In the genomic region with DNA sequence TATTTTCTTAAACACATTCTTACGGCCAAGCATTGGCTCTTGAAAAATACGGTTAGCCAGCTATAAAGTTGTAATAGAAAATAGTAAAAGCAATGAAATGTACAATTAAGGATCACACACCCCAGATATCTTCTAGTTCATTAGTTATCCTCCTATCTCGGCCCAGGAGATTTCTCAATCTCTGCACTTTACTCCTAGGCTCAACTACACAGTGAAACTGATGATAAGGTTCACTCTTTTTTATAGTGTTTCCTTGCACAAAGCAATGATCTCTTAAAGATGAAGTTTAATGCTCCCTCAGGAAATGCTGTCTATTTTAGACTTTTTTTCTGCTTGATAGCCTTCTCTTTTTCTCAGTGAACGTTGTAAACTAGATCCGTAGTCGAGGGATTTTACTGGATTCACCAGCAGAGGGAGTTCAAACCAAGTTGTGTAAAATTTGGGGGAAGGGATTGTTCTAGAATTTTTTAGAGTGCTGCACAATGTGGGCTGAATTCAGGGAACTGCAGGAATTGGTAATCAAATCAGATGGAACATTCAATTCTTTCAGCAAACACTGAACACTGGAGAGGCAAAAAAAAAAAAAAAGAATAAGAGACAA, we compare ENCODE assay signal across 9 cellular contexts.
A peak's percentile ranks its signal among the peaks of the same experiment; 100 is the strongest.
DNase-seq lines count a peak whose midpoint lies in the region; ATAC-seq, FAIRE-seq and TF ChIP-seq lines count a peak whose summit lies in the region.
"Had no signal": no experiment of that assay in that cellular context is flagged by ENCODE, and none has a peak within 500 bp of the region (broad histone marks: within the 10 kb centered on the region; RNA-seq: fewer than 3 reads in every experiment).

No MANE protein-coding gene starts in this region.

- no peak overlapping the region for H2BK5ac ChIP-seq in mesendoderm (ENCODE audit: low read length)

- 0% methylated on average over 6 of the region's 6 CpGs for WGBS in K562 (ENCODE audit: insufficient coverage, low coverage, missing lambda C conversion rate)
- WGBS in mesendoderm (ENCODE audit: extremely low coverage, insufficient coverage, low lambda C conversion rate) = no CpG with 5 or more reads among the region's 6 CpGs
- 43 to 55% (median 47%) methylated on average over 6 of the region's 6 CpGs for WGBS in heart left ventricle, 4 donors

- no peak overlapping the region for H4K8ac ChIP-seq in mesendoderm (ENCODE audit: low read depth, low read length)

- ATAC-seq in K562 (no peak), T-helper 17 cell (no peak), heart left ventricle (no peak)

- H2AK5ac ChIP-seq in mesendoderm (ENCODE audit: low read length) = no peak overlapping the region

- H3K23ac ChIP-seq in mesendoderm (ENCODE audit: low read length) = no peak overlapping the region

- TF ChIP-seq POLR2A in K562 (conservative IDR thresholded peaks at IDR 0.05) (no peak), heart left ventricle (IDR thresholded peaks at IDR 0.05) (no peak)

- H3K4me2 ChIP-seq in Karpas-422 (ENCODE audit: low read depth, low read length, poor library complexity, severe bottlenecking) (no peak overlapping the region), K562 (ENCODE audit: insufficient read depth, low read length) (no peak overlapping the region), mesendoderm (ENCODE audit: low read length) (no peak overlapping the region)

- H3K9ac ChIP-seq in Karpas-422 (ENCODE audit: low read length) (no peak overlapping the region), K562 (ENCODE audit: insufficient read depth in 1 of 2, low read depth in 2 of 2, low read length in 2 of 2) (no peak overlapping the region), mesendoderm (ENCODE audit: low read length) (no peak overlapping the region)

- DNase-seq in DMS53 treated with DMSO at 0.1 percent for 48 hours (lab: John Stamatoyannopoulos, UW; ENCODE audit: unreplicated experiment) = peak; percentile 13
- peak; percentile 70 for DNase-seq in Karpas-422
- peak; percentile 4 to 18 (median 8) for DNase-seq in K562 (ENCODE audit: extremely low read depth in 1 of 4, low spot score in 3 of 4)
- peak; percentile 57 for DNase-seq in mesendoderm
- no peak for DNase-seq in D341Med (ENCODE audit: low spot score)
- no peak for DNase-seq in T-helper 17 cell
- no peak for DNase-seq in SIG-M5 treated with dmso at 0.1 percent for 504 hours (lab: John Stamatoyannopoulos, UW; ENCODE audit: unreplicated experiment)
- no peak for DNase-seq in heart left ventricle
- DNase-seq: NCI-H524 treated with DMSO at 0.1 percent for 48 hours had no signal

- H4K20me1 ChIP-seq in Karpas-422 (ENCODE audit: insufficient read depth, low read depth, low read length) (no peaks in the 10 kb centered on the region), K562 (replicated peaks; ENCODE audit: control insufficient read depth, insufficient read depth, low read length) (no peaks in the 10 kb centered on the region)

- H2BK15ac ChIP-seq in mesendoderm (replicated peaks; ENCODE audit: low read depth) = no peak overlapping the region

- H3K9me3 ChIP-seq in Karpas-422 (ENCODE audit: low read length) (no peaks in the 10 kb centered on the region), K562 (replicated peaks; ENCODE audit: control insufficient read depth, insufficient read depth, low read depth, low read length) (no peaks in the 10 kb centered on the region), T-helper 17 cell (ENCODE audit: control insufficient read depth, low read length, poor library complexity, severe bottlenecking) (no peaks in the 10 kb centered on the region), heart left ventricle (peaks cover 0 to 8% (median 0%) of the 10 kb centered on the region in 12 donors)

- no peak for FAIRE-seq in K562 (lab: Jason Lieb, UNC)

- H4K5ac ChIP-seq in mesendoderm (ENCODE audit: low read length) = no peak overlapping the region

- in situ Hi-C loops in K562 (cut with MboI) = no loop called here

- H2AFZ ChIP-seq in Karpas-422 (ENCODE audit: low read length) (no peak overlapping the region), K562 (ENCODE audit: low read depth, low read length) (no peak overlapping the region)

- no peak overlapping the region for H2BK120ac ChIP-seq in mesendoderm (ENCODE audit: low read depth, low read length)

- no peaks in the 10 kb centered on the region for H3K79me1 ChIP-seq in mesendoderm (ENCODE audit: low read length)

- BruUV-seq in K562 (replicated peaks; lab: Mats Ljungman, UMichigan) = no TSS peak

- peak in 1 of 2 experiments; percentile 19; a peak in 1 of 4 replicates for TF ChIP-seq RAD21 in K562 (CRISPR knock-in tag; conservative IDR thresholded peaks at IDR 0.05 in 1 of 2, IDR thresholded peaks at IDR 0.05 in 1 of 2)

- no peaks in the 10 kb centered on the region for H3K9me1 ChIP-seq in K562 (ENCODE audit: control insufficient read depth, insufficient read depth, low read length)

- H3K4me3 ChIP-seq in Karpas-422 (ENCODE audit: low read length) (no peak overlapping the region), K562 (no peak overlapping the region), mesendoderm (ENCODE audit: low read length) (no peak overlapping the region), heart left ventricle (no peak overlapping the region)

- H3K18ac ChIP-seq in mesendoderm (ENCODE audit: low read length) = no peak overlapping the region

- POLR2A ChIA-PET in K562 (lab: Yijun Ruan, JAX) = no interaction called here

- H3K9me2 ChIP-seq in Karpas-422 (replicated peaks; ENCODE audit: insufficient read depth, low read length) = no peaks in the 10 kb centered on the region

- H3K4me1 Mint-ChIP-seq in T-helper 17 cell = no peaks in the 10 kb centered on the region

- H3K4me1 ChIP-seq in Karpas-422 (ENCODE audit: low read length) = no peaks in the 10 kb centered on the region
- H3K4me1 ChIP-seq in K562 (replicated peaks in 1 of 2; ENCODE audit: control insufficient read depth in 2 of 2, insufficient read depth in 2 of 2, low read length in 2 of 2) = no peaks in the 10 kb centered on the region
- no peaks in the 10 kb centered on the region for H3K4me1 ChIP-seq in mesendoderm (ENCODE audit: control insufficient read depth, low read depth, low read length)
- peaks cover 0 to 4% (median 0%) of the 10 kb centered on the region in 12 donors for H3K4me1 ChIP-seq in heart left ventricle

- no peaks in the 10 kb centered on the region for H3K27me3 Mint-ChIP-seq in T-helper 17 cell

- H3K36me3 Mint-ChIP-seq in T-helper 17 cell (ENCODE audit: low read depth) = no peaks in the 10 kb centered on the region

- CTCF ChIA-PET in K562 (lab: Yijun Ruan, JAX; ENCODE audit: low intra/inter-chr PET ratio) = interaction anchor here (0.6 to 0.7 kb wide), 2 partner anchors 8 to 119 kb away, joined by 3 to 6 read pairs; no protein-coding TSS in a partner anchor

- no peak overlapping the region for H3K4me3 Mint-ChIP-seq in T-helper 17 cell

- peak in 1 of 3 experiments; percentile 37; a peak in 2 of 6 replicates for TF ChIP-seq CTCF in K562 (IDR thresholded peaks at IDR 0.05 in 2 of 3, conservative IDR thresholded peaks at IDR 0.05 in 1 of 3; ENCODE audit: insufficient read depth in 2 of 3, low read depth in 1 of 3, low read length in 3 of 3)
- peak in 6 of 12 donors; percentile 20 to 52 (median 38) for TF ChIP-seq CTCF in heart left ventricle (IDR thresholded peaks at IDR 0.05)

- H3K4ac ChIP-seq in mesendoderm (ENCODE audit: low read depth, low read length) = no peak overlapping the region

- TF ChIP-seq EP300 in K562 (IDR thresholded peaks at IDR 0.05; ENCODE audit: low read length) = no peak

- no peak overlapping the region for H3K27ac Mint-ChIP-seq in T-helper 17 cell

- intact Hi-C loops in K562 (cut with micrococcal nuclease) (loop anchor here (5.0 kb wide), 1 partner anchor 1455 kb away; no protein-coding TSS in a partner anchor), heart left ventricle (cut with DNase I) (no loop called here)

- no peaks in the 10 kb centered on the region for H3K27me3 ChIP-seq in Karpas-422 (ENCODE audit: low read length)
- H3K27me3 ChIP-seq in K562 (ENCODE audit: control insufficient read depth in 2 of 2, insufficient read depth in 2 of 2, low read length in 2 of 2) = no peaks in the 10 kb centered on the region
- H3K27me3 ChIP-seq in mesendoderm (ENCODE audit: insufficient read depth, low read length, poor library complexity) = no peaks in the 10 kb centered on the region
- no peaks in the 10 kb centered on the region for H3K27me3 ChIP-seq in heart left ventricle

- no peaks in the 10 kb centered on the region for H3K36me3 ChIP-seq in Karpas-422 (ENCODE audit: insufficient read depth, low read length)
- H3K36me3 ChIP-seq in K562 (ENCODE audit: control insufficient read depth, insufficient read depth, low read length) = no peaks in the 10 kb centered on the region
- no peaks in the 10 kb centered on the region for H3K36me3 ChIP-seq in mesendoderm (ENCODE audit: control insufficient read depth, insufficient read depth, low read length)
- H3K36me3 ChIP-seq in heart left ventricle = no peaks in the 10 kb centered on the region

- H3K27ac ChIP-seq in Karpas-422 (ENCODE audit: low read length) (no peak overlapping the region), K562 (ENCODE audit: extremely low read depth, low read depth, low read length) (no peak overlapping the region), mesendoderm (ENCODE audit: low read depth, low read length) (no peak overlapping the region), heart left ventricle (no peak overlapping the region)

- H3K79me2 ChIP-seq in Karpas-422 (ENCODE audit: low read length) (no peaks in the 10 kb centered on the region), K562 (ENCODE audit: control insufficient read depth, insufficient read depth, low read length) (no peaks in the 10 kb centered on the region), mesendoderm (ENCODE audit: control insufficient read depth, insufficient read depth, low read length) (no peaks in the 10 kb centered on the region)

- no peak overlapping the region for H3K56ac ChIP-seq in mesendoderm (ENCODE audit: low read length)

TF ChIP-seq in K562, 482 proteins besides CTCF, POLR2A, EP300 and RAD21 (continues in another document):
- no peak for TF ChIP-seq BRD4 (IDR thresholded peaks at IDR 0.05)
- TF ChIP-seq ERF (CRISPR knock-in tag; IDR thresholded peaks at IDR 0.05) = no peak
- TF ChIP-seq NFATC3 (IDR thresholded peaks at IDR 0.05) = no peak
- no peak for TF ChIP-seq NCOA2 (IDR thresholded peaks at IDR 0.05; ENCODE audit: partially characterized antibody in 2 of 2)
- no peak for TF ChIP-seq CCNT2 (IDR thresholded peaks at IDR 0.05; ENCODE audit: borderline replicate concordance, extremely low read depth, insufficient read length, low read depth, low read length)
- TF ChIP-seq ZNF197 (CRISPR knock-in tag; IDR thresholded peaks at IDR 0.05; ENCODE audit: low read depth) = no peak
- TF ChIP-seq ZNF263 (CRISPR knock-in tag; IDR thresholded peaks at IDR 0.05; ENCODE audit: borderline replicate concordance) = no peak

Comparison
In these comparisons a context has a peak if more than half of its experiments do, and no peak if none do; other contexts are left out.
1. DNase-seq: peak in DMS53 treated with DMSO at 0.1 percent for 48 hours (single experiment), Karpas-422 (single experiment), K562 (4 of 4) and mesendoderm (single experiment); none in D341Med (single experiment), T-helper 17 cell (0 of 3), SIG-M5 treated with dmso at 0.1 percent for 504 hours (single experiment) and heart left ventricle (0 of 5).